ENCODE assay signal across 22 cellular contexts in genomic region chr1:237568955-237569354, GRCh38.
"Had no signal": no experiment of that assay in that cellular context is flagged by ENCODE, and none has a peak within 500 bp of the region (broad histone marks: within the 10 kb centered on the region; RNA-seq: fewer than 3 reads in every experiment).

No MANE protein-coding gene starts in this region.

- H3K4me1 Mint-ChIP-seq: naive B cell; nephron; stimulated activated memory B cell treated with anti-CD40 and anti-IgM and Interleukin-4, amounts not matched to agents 10 μg/mL and 1 μg/mL and 100 μg/mL, for 72 hours had no signal

- H3K27me3 Mint-ChIP-seq: stimulated activated memory B cell treated with anti-CD40 and anti-IgM and Interleukin-4, amounts not matched to agents 10 μg/mL and 1 μg/mL and 100 μg/mL, for 72 hours; stimulated activated naive CD8-positive, alpha-beta T cell treated with anti-CD3 and anti-CD28 coated beads, Interleukin-15, Interleukin-2, amounts not matched to agents 100 ng/mL and 50 ng/mL, for 24 hours had no signal

- H3K27ac ChIP-seq: gastrocnemius medialis, heart right ventricle, neutrophil, spleen, tibial artery, upper lobe of right lung, vagina had no signal

- DNase-seq: cortex of kidney; effector CD8-positive, alpha-beta T cell; gastrocnemius medialis; heart right ventricle; hypothalamus; left cardiac atrium; mesendoderm; naive B cell; spleen; stimulated activated CD4-positive, alpha-beta T cell treated with anti-CD3 and anti-CD28 coated beads, Interleukin-15, amount 100 ng/mL, for 24 hours; stimulated activated CD4-positive, alpha-beta T cell treated with anti-CD3 and anti-CD28 coated beads, Interleukin-1b, Interleukin-23, amount 100 ng/mL, for 48 hours; stimulated activated CD4-positive, alpha-beta T cell treated with anti-CD3 and anti-CD28 coated beads, Interleukin-4, amount 100 ng/mL, for 24 hours; tibial artery; upper lobe of right lung had no signal

- H3K36me3 Mint-ChIP-seq: naive B cell; stimulated activated memory B cell treated with anti-CD40 and anti-IgM and Interleukin-4, amounts not matched to agents 10 μg/mL and 1 μg/mL and 100 μg/mL, for 72 hours had no signal

- H3K9me3 Mint-ChIP-seq: stimulated activated memory B cell treated with anti-CD40 and anti-IgM and Interleukin-4, amounts not matched to agents 10 μg/mL and 1 μg/mL and 100 μg/mL, for 72 hours; stimulated activated naive CD8-positive, alpha-beta T cell treated with anti-CD3 and anti-CD28 coated beads, Interleukin-15, Interleukin-2, amounts not matched to agents 100 ng/mL and 50 ng/mL, for 24 hours had no signal

- H3K4me1 ChIP-seq: gastrocnemius medialis, spleen, tibial artery, upper lobe of right lung, vagina had no signal

- H3K9me3 ChIP-seq: gastrocnemius medialis, heart right ventricle, neutrophil, spleen, tibial artery, upper lobe of right lung, vagina had no signal

- ATAC-seq: esophagus mucosa; gastrocnemius medialis; sciatic nerve; stimulated activated memory B cell treated with anti-CD40 and anti-IgM and Interleukin-4, amounts not matched to agents 10 μg/mL and 1 μg/mL and 100 μg/mL, for 72 hours; upper lobe of right lung had no signal

- H3K4me3 Mint-ChIP-seq: naive B cell; nephron; stimulated activated memory B cell treated with anti-CD40 and anti-IgM and Interleukin-4, amounts not matched to agents 10 μg/mL and 1 μg/mL and 100 μg/mL, for 72 hours; stimulated activated naive CD8-positive, alpha-beta T cell treated with anti-CD3 and anti-CD28 coated beads, Interleukin-15, Interleukin-2, amounts not matched to agents 100 ng/mL and 50 ng/mL, for 24 hours had no signal

- H3K36me3 ChIP-seq: gastrocnemius medialis, neutrophil, spleen, upper lobe of right lung, vagina had no signal

- H3K4me3 ChIP-seq: dorsolateral prefrontal cortex, gastrocnemius medialis, heart right ventricle, spleen, tibial artery, upper lobe of right lung, vagina had no signal

- H3K27ac Mint-ChIP-seq: nephron; stimulated activated memory B cell treated with anti-CD40 and anti-IgM and Interleukin-4, amounts not matched to agents 10 μg/mL and 1 μg/mL and 100 μg/mL, for 72 hours; stimulated activated naive CD8-positive, alpha-beta T cell treated with anti-CD3 and anti-CD28 coated beads, Interleukin-15, Interleukin-2, amounts not matched to agents 100 ng/mL and 50 ng/mL, for 24 hours had no signal
